Comparison of ENCODE assay signal across 8 cellular contexts in the genomic region with DNA sequence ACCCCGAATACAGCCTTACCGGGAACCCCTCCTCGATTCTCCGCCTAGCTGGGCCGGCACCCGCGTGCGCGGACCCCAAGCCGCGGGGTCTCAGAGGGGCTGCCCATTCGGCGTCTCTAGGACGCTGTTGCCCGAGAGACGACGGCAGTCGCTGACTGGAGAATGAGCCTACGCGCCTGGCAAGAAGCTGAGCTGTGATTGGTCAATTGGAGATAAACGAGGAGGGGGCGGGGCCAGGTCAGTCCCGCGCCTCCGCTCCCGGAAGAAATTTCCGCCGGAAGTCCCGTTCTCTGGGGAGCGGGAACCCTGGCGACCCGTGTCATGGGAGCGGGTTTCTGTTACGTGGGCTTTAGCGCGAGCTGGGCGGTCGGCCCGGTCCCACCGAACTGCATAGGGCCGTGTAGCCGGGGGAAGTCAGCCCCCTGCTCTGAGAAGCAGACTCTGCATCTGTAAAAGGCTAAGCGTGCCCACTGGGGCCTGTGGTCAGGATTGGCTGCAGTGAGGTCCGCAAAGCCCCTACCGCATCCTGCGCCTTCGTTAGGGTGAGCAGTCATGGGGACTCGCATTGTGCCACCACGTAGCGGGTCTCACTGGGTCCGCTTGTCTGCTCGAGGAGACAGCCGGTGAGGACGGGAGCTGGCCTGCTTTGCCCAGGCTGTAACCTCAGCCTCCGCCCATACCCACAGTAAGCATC. TPM values are rescaled to one million over a fixed set of nuclear protein-coding genes. Genes with fewer than 3 reads are reported as not detected.
DNase-seq lines count a peak whose midpoint lies in the region; ATAC-seq, FAIRE-seq and TF ChIP-seq lines count a peak whose summit lies in the region.

EFCAB6 (minus strand) TSS at position 157 of the 694 bp plus-strand sequence. CDS start 29,987 bp downstream, outside the sequence.

- TF ChIP-seq POLR2A in HepG2 (IDR thresholded peaks at IDR 0.05; ENCODE audit: insufficient read depth in 1 of 2, low read depth in 2 of 2, low read length in 2 of 2), result no peak
- peak in 1 of 3 donors; percentile 40 for TF ChIP-seq POLR2A in spleen (IDR thresholded peaks at IDR 0.05)

- H3K36me3 ChIP-seq in liver (ENCODE audit: control insufficient read depth in 4 of 4, insufficient read depth in 3 of 4, low read depth in 1 of 4, low read length in 3 of 4), result no peaks in the 10 kb centered on the region
- no peaks in the 10 kb centered on the region for H3K36me3 ChIP-seq in HepG2 (replicated peaks in 1 of 2; ENCODE audit: control insufficient read depth in 1 of 2, insufficient read depth in 2 of 2, low read length in 2 of 2)
- H3K36me3 ChIP-seq in spleen, result peaks cover 0 to 5% (median 0%) of the 10 kb centered on the region in 6 donors

- TF ChIP-seq CTCF in liver (IDR thresholded peaks at IDR 0.05; ENCODE audit: low read depth, low read length, missing input control) (no peak), HepG2 (CRISPR knock-in tag; IDR thresholded peaks at IDR 0.05) (no peak), activated B cell treated with CpG ODN at 0.5 μM for 24 hours (IDR thresholded peaks at IDR 0.05) (no peak), spleen (IDR thresholded peaks at IDR 0.05 in 8 of 11, conservative IDR thresholded peaks at IDR 0.05 in 3 of 11) (peak in 1 of 11 experiments; percentile 16)

- no peak within 1 kb of the TSS for H2AFZ ChIP-seq in HepG2 (ENCODE audit: low read length)

- peaks cover 3 to 16% (median 13%) of the 10 kb centered on the region in 4 donors for H3K4me1 ChIP-seq in liver (ENCODE audit: control insufficient read depth in 4 of 4, insufficient read depth in 4 of 4, low read length in 3 of 4)
- no peaks in the 10 kb centered on the region for H3K4me1 ChIP-seq in HepG2 (ENCODE audit: insufficient read depth, low read length)
- peaks cover 5 to 25% (median 17%) of the 10 kb centered on the region in 6 donors for H3K4me1 ChIP-seq in spleen

- BruUV-seq in HepG2 (replicated peaks; lab: Mats Ljungman, UMichigan), result no TSS peak

- TF ChIP-seq RAD21 in liver (IDR thresholded peaks at IDR 0.05), result peak in 1 of 2 donors; percentile 26
- no peak for TF ChIP-seq RAD21 in HepG2 (CRISPR knock-in tag; IDR thresholded peaks at IDR 0.05)

- H3K27ac Mint-ChIP-seq in activated B cell treated with CpG ODN at 0.5 μM for 24 hours, result peak within 1 kb of the TSS; percentile 84

- H3K4me1 Mint-ChIP-seq in activated B cell treated with CpG ODN at 0.5 μM for 24 hours, result peaks cover 16% of the 10 kb centered on the region

- in situ Hi-C loops in HepG2 (cut with HindIII; ENCODE audit: extremely low pct_ligation_motif_present, low pct_unique_long_range_greater_than_20kb), result no loop called here

- H3K4me2 ChIP-seq in HepG2 (ENCODE audit: low read depth, low read length), result no peak within 1 kb of the TSS

- CTCF ChIA-PET in HepG2 (lab: Yijun Ruan, JAX; ENCODE audit: low intra/inter-chr PET ratio, low total read pairs) (no interaction called here), activated B cell treated with CpG ODN at 0.5 μM for 24 hours (lab: Charles Lee) (no interaction called here)

- no peaks in the 10 kb centered on the region for H3K79me2 ChIP-seq in HepG2 (ENCODE audit: insufficient read depth, low read length)

- under 1% methylated on average over 55 of the region's 55 CpGs for WGBS in liver
- WGBS in HepG2 (ENCODE audit: low lambda C conversion rate), result 75% methylated on average over 32 of the region's 55 CpGs
- 0 to 2% (median 1%) methylated on average over 21 to 55 of the region's 55 CpGs for WGBS in spleen, 5 donors

- H3K27me3 ChIP-seq in liver (ENCODE audit: control insufficient read depth in 4 of 4, insufficient read depth in 4 of 4, low read length in 3 of 4), result no peaks in the 10 kb centered on the region
- peaks cover 0 to 1% of the 10 kb centered on the region in 2 experiments; a peak in 2 of 5 replicates for H3K27me3 ChIP-seq in HepG2 (ENCODE audit: control insufficient read depth in 1 of 2, insufficient read depth in 2 of 2, low read length in 2 of 2)
- no peaks in the 10 kb centered on the region for H3K27me3 ChIP-seq in spleen (replicated peaks in 1 of 7)

- ATAC-seq in HepG2 (no peak), HG03066 (IDR thresholded peaks at IDR 0.05; ENCODE audit: low read depth, unreplicated experiment) (peak; percentile 76), activated B cell treated with CpG ODN at 0.5 μM for 24 hours (ENCODE audit: low read depth) (peak; percentile 94)

- H4K20me1 ChIP-seq in HepG2 (ENCODE audit: insufficient read depth, low read length), result no peaks in the 10 kb centered on the region

- no peaks in the 10 kb centered on the region for H3K9me3 Mint-ChIP-seq in activated B cell treated with CpG ODN at 0.5 μM for 24 hours

- intact Hi-C loops in HepG2 (cut with micrococcal nuclease; ENCODE audit: unreplicated experiment) (no loop called here), activated B cell treated with CpG ODN at 0.5 μM for 24 hours (cut with micrococcal nuclease) (loop anchor here (1.0 to 5.0 kb wide), 2 partner anchors 145 to 213 kb away; partner anchors contain the start of gene SAMM50), spleen (cut with DNase I; ENCODE audit: low total_unique reads) (no loop called here)

- TF ChIP-seq EP300 in HepG2 (IDR thresholded peaks at IDR 0.05; ENCODE audit: low read depth in 2 of 2, low read length in 2 of 2) (no peak), HepG2 (CRISPR knock-in tag; IDR thresholded peaks at IDR 0.05; ENCODE audit: borderline replicate concordance) (no peak)

- H3K4me3 Mint-ChIP-seq in activated B cell treated with CpG ODN at 0.5 μM for 24 hours, result peak within 1 kb of the TSS; percentile 92

- POLR2A ChIA-PET in HepG2 (lab: Yijun Ruan, JAX) (no interaction called here), activated B cell treated with CpG ODN at 0.5 μM for 24 hours (lab: Charles Lee) (interaction anchor here (0.6 to 1.4 kb wide), 3 partner anchors 21 to 215 kb away, joined by 3 to 9 read pairs (median 3); partner anchors contain the start of gene SAMM50)

- peak within 1 kb of the TSS; percentile 64 to 84 for H3K27ac ChIP-seq in liver (ENCODE audit: low read depth in 1 of 2, low read length in 2 of 2)
- H3K27ac ChIP-seq in HepG2 (ENCODE audit: extremely low read length, insufficient read depth, low read length), result no peak within 1 kb of the TSS
- peak within 1 kb of the TSS; percentile 81 for H3K27ac ChIP-seq in caudate nucleus (ENCODE audit: low read depth, low read length)
- H3K27ac ChIP-seq in spleen, result peak within 1 kb of the TSS; percentile 69 to 89 (median 82)

- no peaks in the 10 kb centered on the region for H3K9me3 ChIP-seq in liver (ENCODE audit: control insufficient read depth in 4 of 4, low read length in 3 of 4)
- H3K9me3 ChIP-seq in HepG2 (ENCODE audit: low read length), result no peaks in the 10 kb centered on the region
- no peaks in the 10 kb centered on the region for H3K9me3 ChIP-seq in spleen

- peaks cover 7% of the 10 kb centered on the region for H3K27me3 Mint-ChIP-seq in activated B cell treated with CpG ODN at 0.5 μM for 24 hours

- DNase-seq in HepG2 (ENCODE audit: low spot score), result no peak
- peak; percentile 94 for DNase-seq in NCI-H2227 (lab: John Stamatoyannopoulos, UW; ENCODE audit: unreplicated experiment)
- DNase-seq in activated B cell treated with CpG ODN at 0.5 μM for 24 hours, result peak; percentile 80
- peak; percentile 15 to 96 (median 87) for DNase-seq in caudate nucleus (lab: John Stamatoyannopoulos, UW)
- DNase-seq in inferior parietal cortex (ENCODE audit: extremely low spot score), result peak; percentile 93
- DNase-seq in spleen, result peak; percentile 92

- FAIRE-seq in HepG2 (lab: Jason Lieb, UNC), result no peak

- peaks cover 4% of the 10 kb centered on the region for H3K36me3 Mint-ChIP-seq in activated B cell treated with CpG ODN at 0.5 μM for 24 hours (ENCODE audit: low read depth)

- H3K9ac ChIP-seq in liver (ENCODE audit: low read depth in 1 of 2, low read length in 2 of 2), result peak within 1 kb of the TSS; percentile 49 to 61
- no peak within 1 kb of the TSS for H3K9ac ChIP-seq in HepG2 (ENCODE audit: insufficient read depth, low read depth, low read length)

- H3K4me3 ChIP-seq in liver (ENCODE audit: low read depth in 1 of 3, low read length in 3 of 3) (peak within 1 kb of the TSS; percentile 81 to 98 (median 87)), HepG2 (replicated peaks in 1 of 3; ENCODE audit: insufficient read depth in 1 of 3, low read depth in 2 of 3, low read length in 3 of 3) (no peak within 1 kb of the TSS), spleen (peak within 1 kb of the TSS; percentile 74 to 99 (median 92))

TF ChIP-seq in liver, 16 proteins besides CTCF, POLR2A, EP300 and RAD21 (continues in another document):
- peak; percentile 91 to 97 for TF ChIP-seq GABPA (IDR thresholded peaks at IDR 0.05 in 1 of 2, conservative IDR thresholded peaks at IDR 0.05 in 1 of 2)
- no peak for TF ChIP-seq FOXA1 (IDR thresholded peaks at IDR 0.05)

TF ChIP-seq in HepG2, 621 proteins besides CTCF, POLR2A, EP300 and RAD21 (continues in another document):
- no peak for TF ChIP-seq HNF4A (CRISPR knock-in tag; IDR thresholded peaks at IDR 0.05)
- no peak for TF ChIP-seq ZMAT3 (CRISPR knock-in tag; conservative IDR thresholded peaks at IDR 0.05)

RNA-seq across cellular contexts. Expression of gene EFCAB6, which starts in this region (rescaled TPM):
- 1 to 10 TPM in 1 of 2 donors, under 1 TPM in 1; 0.14 to 2.1 TPM for total RNA-seq in liver
- under 1 TPM; 0.42 to 0.64 TPM for polyA plus RNA-seq in liver
- not detected in 2 replicates for total RNA-seq in HepG2 (2016; rRNA removed; fragmentation: Illumina TruSeq; extraction: Trizol)
- total RNA-seq in HepG2 (2016; cell fraction: cytosol; rRNA removed; fragmentation: Illumina TruSeq; extraction: Trizol; ENCODE audit: low read depth), result not detected in 2 replicates
- total RNA-seq in HepG2 (2016; cell fraction: insoluble cytoplasmic fraction; rRNA removed; fragmentation: Illumina TruSeq; extraction: Trizol), result not detected in 2 replicates
- total RNA-seq in HepG2 (2016; cell fraction: membrane; rRNA removed; fragmentation: Illumina TruSeq; extraction: Trizol), result not detected in 2 replicates
- not detected in 2 replicates for total RNA-seq in HepG2 (2016; cell fraction: nucleus; rRNA removed; fragmentation: Illumina TruSeq; extraction: Trizol)
- polyA plus RNA-seq in HepG2 (2011; rRNA removed), result not detected in 2 replicates
- polyA plus RNA-seq in HepG2 (2011; cell fraction: cytosol; rRNA removed), result not detected in 2 replicates
- not detected in 2 replicates for polyA plus RNA-seq in HepG2 (2011; cell fraction: nucleus; rRNA removed)
- polyA plus RNA-seq in HepG2 (2012), result not detected in 2 replicates
- polyA plus RNA-seq in HepG2 (2016; cell fraction: cytosol; fragmentation: Illumina TruSeq; extraction: Trizol; ENCODE audit: low read depth), result not detected in 2 replicates
- not detected in 2 replicates for polyA plus RNA-seq in HepG2 (2016; cell fraction: insoluble cytoplasmic fraction; fragmentation: Illumina TruSeq; extraction: Trizol; ENCODE audit: low read depth)
- polyA plus RNA-seq in HepG2 (2016; cell fraction: membrane; fragmentation: Illumina TruSeq; extraction: Trizol; ENCODE audit: low read depth), result not detected in 2 replicates
- not detected in 2 replicates for polyA plus RNA-seq in HepG2 (2016; cell fraction: nucleus; fragmentation: Illumina TruSeq; extraction: Trizol; ENCODE audit: insufficient read depth, low read depth)
- polyA minus RNA-seq in HepG2 (2011; rRNA and poly(A)+ RNA removed; ENCODE audit: low replicate concordance), result not detected in 2 replicates
- polyA minus RNA-seq in HepG2 (2011; cell fraction: cytosol; rRNA and poly(A)+ RNA removed), result not detected in 2 replicates
- polyA minus RNA-seq in HepG2 (2011; cell fraction: nucleus; rRNA and poly(A)+ RNA removed), result not detected in 2 replicates
- total RNA-seq in activated B cell treated with CpG ODN at 0.5 μM for 24 hours, result 0.46 TPM in 1 of 2 replicates, not detected in the other
- total RNA-seq in spleen, result 1 to 10 TPM in 4 of 7 donors, under 1 TPM in 3; 0.44 to 2.8 (median 1.2) TPM
- polyA plus RNA-seq in spleen, result under 1 TPM; 0.07 to 0.19 (median 0.14) TPM

Comparison
In these comparisons a context has a peak if more than half of its experiments do, and no peak if none do; other contexts are left out.
1. H3K4me3 ChIP-seq: peak in liver (3 of 3) and spleen (8 of 8); none in HepG2 (0 of 3).
2. Peak in DNase-seq and ATAC-seq in activated B cell treated with CpG ODN at 0.5 μM for 24 hours; RNA of the gene not detected or under 1 TPM.